21 cellular contexts compared by ENCODE assay signal in genomic region chr3:8320711-8321458, GRCh38.
A peak's percentile ranks its signal among the peaks of the same experiment; 100 is the strongest.
DNase-seq lines count a peak whose midpoint lies in the region; ATAC-seq and TF ChIP-seq lines count a peak whose summit lies in the region.
"Had no signal": no experiment of that assay in that cellular context is flagged by ENCODE, and none has a peak within 500 bp of the region (broad histone marks: within the 10 kb centered on the region; RNA-seq: fewer than 3 reads in every experiment).

No MANE protein-coding gene starts in this region.

- H3K4me3 ChIP-seq in H7 (ENCODE audit: insufficient read depth, low read depth, low read length) (no peak overlapping the region), mesenchymal stem cell (ENCODE audit: insufficient read depth in 1 of 2, low read depth in 1 of 2, low read length in 2 of 2) (no peak overlapping the region)
- H3K4me3 ChIP-seq: neural progenitor cell, right lobe of liver had no signal

- H3K9ac ChIP-seq in mesenchymal stem cell (ENCODE audit: low read length), result no peak overlapping the region
- H3K9ac ChIP-seq: neural progenitor cell had no signal

- no peak overlapping the region for H4K91ac ChIP-seq in mesenchymal stem cell (ENCODE audit: low read length)

- no peak overlapping the region for H4K8ac ChIP-seq in mesenchymal stem cell (ENCODE audit: low read length)

- intact Hi-C loops in posterior cingulate gyrus (cut with DNase I), result no loop called here

- no peak overlapping the region for H3K4ac ChIP-seq in mesenchymal stem cell (ENCODE audit: low read depth in 1 of 2, low read length in 2 of 2)

- ATAC-seq in WTC11 (peak; percentile 65), GM18505 (IDR thresholded peaks at IDR 0.05; ENCODE audit: unreplicated experiment) (no peak), GM18868 (IDR thresholded peaks at IDR 0.05; ENCODE audit: unreplicated experiment) (no peak)
- ATAC-seq: esophagus mucosa, right lobe of liver, SK-N-SH treated with all-trans-retinoic acid at 6 μM for 48 hours had no signal

- no peak overlapping the region for H2AFZ ChIP-seq in mesenchymal stem cell (ENCODE audit: low read depth, low read length)
- H2AFZ ChIP-seq: neural progenitor cell had no signal

- H3K27me3 ChIP-seq in H7 (ENCODE audit: control insufficient read depth, insufficient read depth, low read length) (no peaks in the 10 kb centered on the region), mesenchymal stem cell (ENCODE audit: control insufficient read depth in 1 of 2, insufficient read depth in 1 of 2, low read length in 2 of 2) (no peaks in the 10 kb centered on the region)
- H3K27me3 ChIP-seq: neural progenitor cell, right lobe of liver had no signal

- no peak overlapping the region for H3K18ac ChIP-seq in mesenchymal stem cell (ENCODE audit: low read depth in 1 of 2, low read length in 2 of 2)

- H3K4me1 Mint-ChIP-seq in WTC11, result peaks cover 26% of the 10 kb centered on the region; the same call in 1 of the 2 replicates
- H3K4me1 Mint-ChIP-seq: activated CD4-positive, alpha-beta T cell treated with anti-CD3 and anti-CD28 coated beads, Interleukin-2, amount 10 ng/mL, durations not matched to agents 24 days and 14 days; activated naive CD4-positive, alpha-beta T cell treated with anti-CD3 and anti-CD28 coated beads, Interleukin-2, amount 10 ng/mL, durations not matched to agents 7 days and 5 days; neural progenitor cell had no signal

- H2BK12ac ChIP-seq in mesenchymal stem cell (ENCODE audit: low read length in 2 of 2), result no peak overlapping the region

- no peak overlapping the region for H3K4me2 ChIP-seq in mesenchymal stem cell (ENCODE audit: low read length, poor library complexity, severe bottlenecking)
- H3K4me2 ChIP-seq: neural progenitor cell had no signal

- POLR2A ChIA-PET in WTC11 (lab: Charles Lee), result no interaction called here

- no peak overlapping the region for H3K14ac ChIP-seq in mesenchymal stem cell (ENCODE audit: low read length in 2 of 2)

- TF ChIP-seq CTCF in WTC11 (IDR thresholded peaks at IDR 0.05), result no peak

- H3K23ac ChIP-seq in mesenchymal stem cell (ENCODE audit: low read length in 2 of 2), result no peak overlapping the region

- H2BK5ac ChIP-seq in mesenchymal stem cell (ENCODE audit: low read depth, low read length, poor library complexity, severe bottlenecking), result no peak overlapping the region

- no peaks in the 10 kb centered on the region for H3K27me3 Mint-ChIP-seq in WTC11 (ENCODE audit: low read depth)
- H3K27me3 Mint-ChIP-seq: activated CD4-positive, alpha-beta T cell treated with anti-CD3 and anti-CD28 coated beads, Interleukin-2, amount 10 ng/mL, durations not matched to agents 24 days and 14 days; CD4-positive, CD25-positive, alpha-beta regulatory T cell; stimulated activated naive CD8-positive, alpha-beta T cell treated with anti-CD3 and anti-CD28 coated beads, Interleukin-15, Interleukin-2, amounts not matched to agents 100 ng/mL and 50 ng/mL, for 24 hours had no signal

- H3K4me3 Mint-ChIP-seq in WTC11, result no peak overlapping the region
- H3K4me3 Mint-ChIP-seq: activated CD4-positive, alpha-beta T cell treated with anti-CD3 and anti-CD28 coated beads, Interleukin-2, amount 10 ng/mL, durations not matched to agents 24 days and 14 days; activated naive CD4-positive, alpha-beta T cell treated with anti-CD3 and anti-CD28 coated beads, Interleukin-2, amount 10 ng/mL, durations not matched to agents 7 days and 5 days; CD4-positive, CD25-positive, alpha-beta regulatory T cell; neural progenitor cell; stimulated activated naive CD8-positive, alpha-beta T cell treated with anti-CD3 and anti-CD28 coated beads, Interleukin-15, Interleukin-2, amounts not matched to agents 100 ng/mL and 50 ng/mL, for 24 hours had no signal

- H3K27ac Mint-ChIP-seq in WTC11, result peak overlapping the region; percentile 57; the same call in 1 of the 2 replicates
- H3K27ac Mint-ChIP-seq: activated CD4-positive, alpha-beta T cell treated with anti-CD3 and anti-CD28 coated beads, Interleukin-2, amount 10 ng/mL, durations not matched to agents 24 days and 14 days; activated naive CD4-positive, alpha-beta T cell treated with anti-CD3 and anti-CD28 coated beads, Interleukin-2, amount 10 ng/mL, durations not matched to agents 7 days and 5 days; CD4-positive, CD25-positive, alpha-beta regulatory T cell; neural progenitor cell; stimulated activated naive CD8-positive, alpha-beta T cell treated with anti-CD3 and anti-CD28 coated beads, Interleukin-15, Interleukin-2, amounts not matched to agents 100 ng/mL and 50 ng/mL, for 24 hours had no signal

- H2BK120ac ChIP-seq in mesenchymal stem cell (ENCODE audit: low read depth, low read length), result no peak overlapping the region

- no peaks in the 10 kb centered on the region for H3K4me1 ChIP-seq in mesenchymal stem cell (ENCODE audit: control insufficient read depth, insufficient read depth, low read depth, low read length)
- H3K4me1 ChIP-seq: neural progenitor cell, right lobe of liver had no signal

- H3K36me3 Mint-ChIP-seq in WTC11, result peaks cover 4% of the 10 kb centered on the region
- H3K36me3 Mint-ChIP-seq: activated naive CD4-positive, alpha-beta T cell treated with anti-CD3 and anti-CD28 coated beads, Interleukin-2, amount 10 ng/mL, durations not matched to agents 7 days and 5 days; CD4-positive, CD25-positive, alpha-beta regulatory T cell; neural progenitor cell had no signal

- H3K27ac ChIP-seq in mesenchymal stem cell (ENCODE audit: low read length, poor library complexity, severe bottlenecking), result no peak overlapping the region
- H3K27ac ChIP-seq: neural progenitor cell, right lobe of liver, VCaP had no signal

- CTCF ChIA-PET in WTC11 (lab: Charles Lee), result interaction anchor here (0.9 to 2.0 kb wide), 3 partner anchors 19 to 96 kb away, joined by 3 to 12 read pairs (median 8); no protein-coding TSS in a partner anchor

- peak overlapping the region; percentile 83 for H2AK5ac ChIP-seq in mesenchymal stem cell (ENCODE audit: low read length, severe bottlenecking)

- TF ChIP-seq POLR2A in GM18505 (IDR thresholded peaks at IDR 0.05; ENCODE audit: borderline replicate concordance, extremely low read depth, insufficient read depth, insufficient read length), result no peak

- no peaks in the 10 kb centered on the region for H3K79me1 ChIP-seq in mesenchymal stem cell (replicated peaks; ENCODE audit: low read length, poor library complexity, severe bottlenecking)

- H2BK15ac ChIP-seq in mesenchymal stem cell (ENCODE audit: low read depth, poor library complexity, severe bottlenecking), result no peak overlapping the region

- no peaks in the 10 kb centered on the region for H3K9me3 ChIP-seq in mesenchymal stem cell (ENCODE audit: control insufficient read depth, low read length)
- H3K9me3 ChIP-seq: right lobe of liver had no signal

- H3K36me3 ChIP-seq in H7 (replicated peaks; ENCODE audit: control insufficient read depth, insufficient read depth, low read length) (no peaks in the 10 kb centered on the region), mesenchymal stem cell (ENCODE audit: control insufficient read depth in 1 of 2, insufficient read depth in 2 of 2, low read depth in 1 of 2, low read length in 2 of 2) (no peaks in the 10 kb centered on the region)
- H3K36me3 ChIP-seq: neural progenitor cell, right lobe of liver had no signal

- H3K9me3 Mint-ChIP-seq in WTC11, result peaks cover 8% of the 10 kb centered on the region
- H3K9me3 Mint-ChIP-seq: activated CD4-positive, alpha-beta T cell treated with anti-CD3 and anti-CD28 coated beads, Interleukin-2, amount 10 ng/mL, durations not matched to agents 24 days and 14 days; activated naive CD4-positive, alpha-beta T cell treated with anti-CD3 and anti-CD28 coated beads, Interleukin-2, amount 10 ng/mL, durations not matched to agents 7 days and 5 days; CD4-positive, CD25-positive, alpha-beta regulatory T cell; stimulated activated naive CD8-positive, alpha-beta T cell treated with anti-CD3 and anti-CD28 coated beads, Interleukin-15, Interleukin-2, amounts not matched to agents 100 ng/mL and 50 ng/mL, for 24 hours had no signal

- 69% methylated on average over 4 of the region's 6 CpGs for WGBS in mesenchymal stem cell

- DNase-seq in COLO668 (lab: John Stamatoyannopoulos, UW; ENCODE audit: unreplicated experiment) (peak; percentile 22), H7 (peak; percentile 40), WTC11 (ENCODE audit: low spot score) (peak; percentile 28), mesenchymal stem cell (no peak), posterior cingulate gyrus (no peak)
- DNase-seq: activated CD4-positive, alpha-beta T cell treated with anti-CD3 and anti-CD28 coated beads, Interleukin-2, amount 10 ng/mL, durations not matched to agents 24 days and 14 days; activated naive CD4-positive, alpha-beta T cell treated with anti-CD3 and anti-CD28 coated beads, Interleukin-2, amount 10 ng/mL, durations not matched to agents 7 days and 5 days; activated T-cell treated with anti-CD3 and anti-CD28 coated beads, Interleukin-2, amount 50 U/mL, for 48 hours; CD4-positive, CD25-positive, alpha-beta regulatory T cell; effector memory CD4-positive, alpha-beta T cell; KG1; NCI-H446; right lobe of liver; stimulated activated CD4-positive, alpha-beta T cell treated with anti-CD3 and anti-CD28 coated beads, Interleukin-15, amount 100 ng/mL, for 24 hours had no signal

TF ChIP-seq in WTC11, 78 proteins besides CTCF, POLR2A, EP300 and RAD21:
- TF ChIP-seq ETV6 (CRISPR knock-in tag; IDR thresholded peaks at IDR 0.05) (peak; percentile 51; the same call in 1 of the 2 replicates), ELF4 (CRISPR knock-in tag; IDR thresholded peaks at IDR 0.05; ENCODE audit: low read depth) (no peak), ZNF138 (CRISPR knock-in tag; conservative IDR thresholded peaks at IDR 0.05) (peak; percentile 51; the same call in 1 of the 2 replicates)

Comparison
In these comparisons a context has a peak if more than half of its experiments do, and no peak if none do; other contexts are left out.
1. DNase-seq: peak in COLO668 (single experiment), H7 (single experiment) and WTC11 (single experiment); none in mesenchymal stem cell (single experiment) and posterior cingulate gyrus (0 of 10).